Comparison of ENCODE assay signal across 8 cellular contexts in the genomic region with DNA sequence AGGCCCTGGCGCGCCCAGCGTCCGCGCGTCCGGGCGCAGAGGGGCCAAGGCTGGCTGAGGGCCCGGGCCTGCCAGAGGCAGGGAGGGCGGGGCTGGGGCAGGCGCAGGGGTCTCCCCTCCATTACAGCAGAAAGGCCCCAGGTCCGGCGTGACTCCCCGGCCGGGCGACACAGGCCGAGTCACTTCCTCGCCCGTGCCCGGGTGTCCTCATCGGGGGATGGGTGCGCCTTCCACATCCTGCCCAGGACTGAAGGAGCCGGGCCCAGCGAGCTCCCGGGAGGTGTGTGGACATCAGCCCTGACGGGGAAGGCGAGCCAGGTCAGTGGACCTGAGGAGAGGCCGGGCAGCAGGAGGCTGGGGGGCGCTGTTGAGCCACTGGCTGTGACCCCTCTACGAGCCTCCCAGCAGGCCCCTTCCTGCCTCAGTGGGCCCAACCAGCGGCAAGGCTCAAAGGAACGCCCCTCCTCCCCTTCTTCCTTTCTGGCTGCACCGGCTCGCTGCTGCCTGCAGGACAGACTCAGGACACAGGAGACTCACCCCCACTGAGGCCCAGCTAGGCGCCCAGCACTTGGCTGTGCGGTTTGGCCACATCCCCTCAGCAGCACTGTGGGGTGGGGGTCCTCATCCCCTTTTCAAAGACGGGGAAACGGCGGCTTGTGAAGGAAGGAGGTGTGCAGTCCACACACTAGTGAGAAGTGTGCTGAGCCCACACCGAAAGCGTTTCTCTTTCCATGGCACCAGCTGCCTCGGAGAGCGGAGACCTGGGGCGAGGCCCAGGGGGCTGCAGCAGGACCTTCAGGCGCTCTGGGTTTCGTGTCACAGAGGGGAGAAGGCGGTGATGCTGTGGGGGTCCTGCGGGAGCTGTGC. TPM values are rescaled to one million over a fixed set of nuclear protein-coding genes. Genes with fewer than 3 reads are reported as not detected.
DNase-seq lines count a peak whose midpoint lies in the region; ATAC-seq and TF ChIP-seq lines count a peak whose summit lies in the region.

No MANE protein-coding gene starts in this region.

- H3K4me1 ChIP-seq in A673 (ENCODE audit: insufficient read depth, low read length, poor library complexity, severe bottlenecking): peaks cover 21% of the 10 kb centered on the region
- H3K4me1 ChIP-seq in H9 (ENCODE audit: insufficient read depth, low read length): peaks cover 4% of the 10 kb centered on the region; the same call in 1 of the 2 replicates
- H3K4me1 ChIP-seq in lung (ENCODE audit: control insufficient read depth in 2 of 2, insufficient read depth in 2 of 2, low read length in 2 of 2): peaks cover 0 to 45% of the 10 kb centered on the region in 2 donors
- peaks cover 3% of the 10 kb centered on the region for H3K4me1 ChIP-seq in urinary bladder (ENCODE audit: insufficient read depth)

- CTCF ChIA-PET in A673 (lab: Charles Lee): interaction anchor here (0.7 kb wide), 1 partner anchor 19 kb away, joined by 3 read pairs; no protein-coding TSS in a partner anchor

- H3K27ac ChIP-seq in A673 (ENCODE audit: low read depth, low read length, poor library complexity, severe bottlenecking) (no peak overlapping the region), H9 (ENCODE audit: insufficient read length, low read depth, low read length) (no peak overlapping the region), lung (ENCODE audit: low read depth in 1 of 2, low read length in 1 of 2) (peak overlapping the region; percentile 89 to 94), urinary bladder (ENCODE audit: low read depth) (peak overlapping the region; percentile 77)

- H2BK120ac ChIP-seq in H9 (ENCODE audit: low read depth, low read length, poor library complexity, severe bottlenecking): no peak overlapping the region

- H3K27ac Mint-ChIP-seq in H9: no peak overlapping the region; a peak in 1 of 7 replicates
- no peak overlapping the region for H3K27ac Mint-ChIP-seq in central memory CD8-positive, alpha-beta T cell (ENCODE audit: low read depth)

- peaks cover 0 to 5% (median 0%) of the 10 kb centered on the region in 3 experiments; a peak in 4 of 7 replicates for H3K36me3 Mint-ChIP-seq in H9 (ENCODE audit: insufficient read depth in 1 of 3, low read depth in 3 of 3)
- H3K36me3 Mint-ChIP-seq in central memory CD8-positive, alpha-beta T cell (ENCODE audit: insufficient read depth): peaks cover 3% of the 10 kb centered on the region

- no TSS peak for BruUV-seq in A673 (replicated peaks; lab: Mats Ljungman, UMichigan)

- H2BK12ac ChIP-seq in H9 (ENCODE audit: insufficient read length, low read depth, low read length): no peak overlapping the region

- WGBS in H9 (ENCODE audit: extremely low coverage, insufficient read length, low lambda C conversion rate): no CpG with 5 or more reads among the region's 48 CpGs
- 16 to 22% methylated on average over 30 to 48 of the region's 48 CpGs for WGBS in lung, 2 donors
- WGBS in urinary bladder: 30% methylated on average over 48 of the region's 48 CpGs

- H3K23ac ChIP-seq in H9 (ENCODE audit: insufficient read length, low read depth, low read length): no peak overlapping the region

- H3K27me3 Mint-ChIP-seq in H9 (ENCODE audit: low read depth): peaks cover 41% of the 10 kb centered on the region
- peaks cover 41% of the 10 kb centered on the region for H3K27me3 Mint-ChIP-seq in central memory CD8-positive, alpha-beta T cell

- H3K14ac ChIP-seq in H9 (ENCODE audit: insufficient read depth, low read length): no peak overlapping the region

- H3K4me3 ChIP-seq in A673 (ENCODE audit: low read depth, low read length, poor library complexity, severe bottlenecking) (peak overlapping the region; percentile 15), lung (peak overlapping the region; percentile 49), urinary bladder (ENCODE audit: low read depth, low read length) (peak overlapping the region; percentile 64)

- intact Hi-C loops in A673 (cut with micrococcal nuclease; ENCODE audit: unreplicated experiment): no loop called here

- H3K4me1 Mint-ChIP-seq in H9: peaks cover 18 to 24% of the 10 kb centered on the region in 2 experiments
- peaks cover 10% of the 10 kb centered on the region for H3K4me1 Mint-ChIP-seq in central memory CD8-positive, alpha-beta T cell

- H2BK15ac ChIP-seq in H9 (ENCODE audit: low read depth, low read length): no peak overlapping the region

- H3K27me3 ChIP-seq in A673 (replicated peaks; ENCODE audit: insufficient read depth, low read depth, low read length, poor library complexity) (no peaks in the 10 kb centered on the region), H9 (ENCODE audit: insufficient read depth, low read length) (no peaks in the 10 kb centered on the region), lung (ENCODE audit: control insufficient read depth, insufficient read depth) (no peaks in the 10 kb centered on the region)

- no peak overlapping the region for H4K8ac ChIP-seq in H9 (replicated peaks; ENCODE audit: insufficient read length, low read depth, low read length)

- TF ChIP-seq CTCF in A673 (conservative IDR thresholded peaks at IDR 0.05; ENCODE audit: low read depth, low read length): 0 out of 2 replicates have a peak, but pooled peaks have one; percentile 29
- TF ChIP-seq CTCF in H9 (conservative IDR thresholded peaks at IDR 0.05): peak; percentile 64
- TF ChIP-seq CTCF in lung (IDR thresholded peaks at IDR 0.05; ENCODE audit: control extremely low read depth, extremely low read depth): no peak

- no peak overlapping the region for H3K9ac ChIP-seq in H9 (ENCODE audit: extremely low read depth, insufficient read length, low read length)

- H3K4me2 ChIP-seq in H9 (ENCODE audit: insufficient read depth, insufficient read length, low read length): peak overlapping the region; percentile 7

- H4K5ac ChIP-seq in H9 (ENCODE audit: insufficient read length, low read depth, low read length): no peak overlapping the region

- POLR2A ChIA-PET in A673 (lab: Charles Lee; ENCODE audit: low non-redundant PET): no interaction called here

- peaks cover 9% of the 10 kb centered on the region for H4K20me1 ChIP-seq in H9 (ENCODE audit: control insufficient read depth, insufficient read depth, insufficient read length)

- no peaks in the 10 kb centered on the region for H3K79me2 ChIP-seq in H9 (ENCODE audit: insufficient read depth, low read length)

- H3K9me3 Mint-ChIP-seq in H9: no peaks in the 10 kb centered on the region
- H3K9me3 Mint-ChIP-seq in central memory CD8-positive, alpha-beta T cell: no peaks in the 10 kb centered on the region

- DNase-seq in A673 (ENCODE audit: low spot score) (no peak), H9 (peak; percentile 70), lung (ENCODE audit: low spot score) (peak; percentile 56), NCI-H345 (lab: John Stamatoyannopoulos, UW) (no peak)
- no peak for DNase-seq in central memory CD8-positive, alpha-beta T cell (ENCODE audit: low spot score in 2 of 2)

- H3T11ph ChIP-seq in H9 (ENCODE audit: low read length): no peak overlapping the region

- no peak overlapping the region for H3K4ac ChIP-seq in H9 (ENCODE audit: low read depth, low read length)

- H4K91ac ChIP-seq in H9 (ENCODE audit: insufficient read length, low read depth, low read length): no peak overlapping the region

- no peak overlapping the region for H2AK5ac ChIP-seq in H9 (ENCODE audit: insufficient read length, low read length)

- H3K79me1 ChIP-seq in H9 (ENCODE audit: insufficient read depth, low read depth, low read length, poor library complexity, severe bottlenecking): no peaks in the 10 kb centered on the region

- H3K18ac ChIP-seq in H9 (ENCODE audit: insufficient read length, low read depth, low read length): no peak overlapping the region

- H2AFZ ChIP-seq in H9 (ENCODE audit: low read length): no peak overlapping the region

- no peak overlapping the region for H2BK20ac ChIP-seq in H9 (ENCODE audit: low read depth, low read length, poor library complexity, severe bottlenecking)

- H3K4me3 Mint-ChIP-seq in H9: peak overlapping the region; percentile 42 to 53; a peak in 4 of 5 replicates
- peak overlapping the region; percentile 29 for H3K4me3 Mint-ChIP-seq in central memory CD8-positive, alpha-beta T cell

- H3K36me3 ChIP-seq in A673 (ENCODE audit: insufficient read depth, low read length, poor library complexity, severe bottlenecking) (no peaks in the 10 kb centered on the region), lung (ENCODE audit: control insufficient read depth in 2 of 2, insufficient read depth in 2 of 2, low read length in 2 of 2) (peaks cover 0 to 6% of the 10 kb centered on the region in 2 donors), urinary bladder (ENCODE audit: insufficient read depth) (no peaks in the 10 kb centered on the region)

- ATAC-seq in central memory CD8-positive, alpha-beta T cell (replicated peaks; ENCODE audit: extremely low read depth, poor library complexity, severe bottlenecking): no peak
- ATAC-seq in lung (ENCODE audit: insufficient read depth, low FRiP score) (peak; percentile 4), HG03460 (IDR thresholded peaks at IDR 0.05; ENCODE audit: unreplicated experiment) (no peak), HG02798 (IDR thresholded peaks at IDR 0.05; ENCODE audit: poor library complexity, unreplicated experiment) (no peak)

- no peaks in the 10 kb centered on the region for H3K23me2 ChIP-seq in H9 (ENCODE audit: insufficient read length, low read depth, low read length, poor library complexity, severe bottlenecking)

- H2BK5ac ChIP-seq in H9 (ENCODE audit: insufficient read length, low read length): no peak overlapping the region

- H3K9me3 ChIP-seq in A673 (ENCODE audit: low read depth, low read length, poor library complexity, severe bottlenecking): no peaks in the 10 kb centered on the region
- no peaks in the 10 kb centered on the region for H3K9me3 ChIP-seq in H9 (ENCODE audit: control insufficient read depth, low read depth, low read length)
- no peaks in the 10 kb centered on the region for H3K9me3 ChIP-seq in lung (ENCODE audit: control insufficient read depth in 2 of 2, insufficient read depth in 1 of 2, low read length in 1 of 2)

- no peak overlapping the region for H3K56ac ChIP-seq in H9 (ENCODE audit: insufficient read length, low read depth, low read length)

RNA-seq across cellular contexts. Expression of gene TNFAIP2, which starts 0.6 kb away (rescaled TPM):
- 5.5 and 7.0 TPM in 2 replicates for total RNA-seq in A673 (2021)
- 29.3 and 29.7 TPM in 2 replicates for total RNA-seq in H9 (2021)
- total RNA-seq in lung: 100 to 1,000 TPM in 1 of 2 donors, 10 to 100 TPM in 1; 65.6 to 192 TPM
- polyA plus RNA-seq in lung: 100 to 1,000 TPM; 260 to 519 TPM
- 45.7 TPM for total RNA-seq in urinary bladder
- polyA plus RNA-seq in urinary bladder: 169 TPM

RNA-seq across cellular contexts. Expression of gene EXOC3L4, which starts 29.3 kb away (rescaled TPM):
- total RNA-seq in A673 (2021): not detected in 2 replicates
- total RNA-seq in H9 (2021): 0.39 and 0.42 TPM in 2 replicates
- total RNA-seq in lung: 1 to 10 TPM; 3.6 to 4.0 TPM
- 1 to 10 TPM; 3.0 to 4.6 TPM for polyA plus RNA-seq in lung
- total RNA-seq in urinary bladder: 0.79 TPM
- 3.2 TPM for polyA plus RNA-seq in urinary bladder

RNA-seq across cellular contexts. Expression of gene LBHD2, which starts 39.9 kb away (rescaled TPM):
- total RNA-seq in A673 (2021) (0.99 and 2.3 TPM in 2 replicates), H9 (2021) (not detected in 2 replicates), lung (not detected), urinary bladder (not detected)
- polyA plus RNA-seq in lung (under 1 TPM in 1 of 2 donors, not detected in 1; 0.08 TPM), urinary bladder (not detected)

Comparison
In these comparisons a context has a peak if more than half of its experiments do, and no peak if none do; other contexts are left out.
1. DNase-seq: peak in H9 (single experiment) and lung (single experiment); none in A673 (single experiment), central memory CD8-positive, alpha-beta T cell (0 of 2) and NCI-H345 (single experiment).
2. H3K27ac ChIP-seq: peak in lung (2 of 2) and urinary bladder (single experiment); none in A673 (single experiment) and H9 (single experiment).
3. Peak in every context shown above with its lines, with median percentiles within 50 percentile points of each other: H3K4me3 ChIP-seq.